ENCODE assay signal across 1 cellular context in the genomic region with DNA sequence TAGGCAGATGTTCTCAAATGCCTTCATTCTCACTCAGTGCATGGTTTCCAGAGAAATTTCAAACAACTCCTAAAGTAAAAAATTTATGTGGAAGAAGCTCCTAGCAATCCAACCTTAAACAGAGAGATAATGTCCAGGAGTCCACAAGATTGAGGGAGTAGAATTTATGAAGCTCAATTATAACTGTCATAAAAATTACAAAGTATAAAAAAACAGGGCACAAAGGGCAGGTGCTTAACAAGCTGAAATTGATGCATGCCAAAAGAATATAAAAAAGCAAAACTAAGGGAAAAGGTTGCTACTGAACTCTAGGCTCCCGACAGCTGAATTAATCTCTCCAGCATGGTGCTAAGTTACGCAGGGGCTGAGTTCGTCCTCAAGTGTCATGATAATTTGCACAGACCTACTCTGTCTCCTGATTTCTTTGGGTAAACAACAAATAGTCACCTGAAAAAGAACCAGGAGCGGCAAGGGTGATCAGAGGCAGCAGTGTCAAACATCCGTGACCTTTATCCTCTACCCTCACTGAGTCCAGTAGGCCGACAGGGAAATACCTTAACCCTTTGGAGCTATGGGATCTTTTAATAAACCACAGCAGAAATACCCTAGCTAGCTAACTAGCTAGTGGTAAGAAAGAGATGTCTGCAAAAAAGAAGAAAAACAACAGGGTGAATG.
A peak's percentile ranks its signal among the peaks of the same experiment; 100 is the strongest.
TF ChIP-seq lines count a peak whose summit lies in the region.

No MANE protein-coding gene starts in this region.

TF ChIP-seq in HepG2, 621 proteins besides CTCF, POLR2A, EP300 and RAD21 (continued from another document and continues in another):
- TF ChIP-seq PAWR (CRISPR knock-in tag; IDR thresholded peaks at IDR 0.05; ENCODE audit: borderline replicate concordance), result no peak
- no peak for TF ChIP-seq NFE2 (CRISPR knock-in tag; IDR thresholded peaks at IDR 0.05)
- no peak for TF ChIP-seq ZNF496 (CRISPR knock-in tag; IDR thresholded peaks at IDR 0.05; ENCODE audit: insufficient replicate concordance)
- no peak for TF ChIP-seq ZNF282 (IDR thresholded peaks at IDR 0.05; ENCODE audit: partially characterized antibody)
- peak; percentile 78 for TF ChIP-seq ZMYM3 (CRISPR knock-in tag; IDR thresholded peaks at IDR 0.05)
- TF ChIP-seq RBM22 (optimal IDR thresholded peaks at IDR 0.05; ENCODE audit: low read length), result no peak
- peak; percentile 52; the same call in 1 of the 2 replicates for TF ChIP-seq ESRRA (CRISPR knock-in tag; IDR thresholded peaks at IDR 0.05; ENCODE audit: low read depth)
- TF ChIP-seq ZNF629 (CRISPR knock-in tag; conservative IDR thresholded peaks at IDR 0.05), result no peak
- no peak for TF ChIP-seq SKI (IDR thresholded peaks at IDR 0.05; ENCODE audit: partially characterized antibody)
- TF ChIP-seq ZNF572 (CRISPR knock-in tag; IDR thresholded peaks at IDR 0.05), result no peak
- no peak for TF ChIP-seq NFYC (CRISPR knock-in tag; IDR thresholded peaks at IDR 0.05)
- TF ChIP-seq ZNF121 (CRISPR knock-in tag; IDR thresholded peaks at IDR 0.05), result no peak
- TF ChIP-seq BRCA1 (CRISPR knock-in tag; IDR thresholded peaks at IDR 0.05), result no peak
- TF ChIP-seq ISL2 (CRISPR knock-in tag; IDR thresholded peaks at IDR 0.05), result peak; percentile 81
- peak; percentile 51 for TF ChIP-seq POGZ (CRISPR knock-in tag; IDR thresholded peaks at IDR 0.05)
- TF ChIP-seq, protein P1, sequence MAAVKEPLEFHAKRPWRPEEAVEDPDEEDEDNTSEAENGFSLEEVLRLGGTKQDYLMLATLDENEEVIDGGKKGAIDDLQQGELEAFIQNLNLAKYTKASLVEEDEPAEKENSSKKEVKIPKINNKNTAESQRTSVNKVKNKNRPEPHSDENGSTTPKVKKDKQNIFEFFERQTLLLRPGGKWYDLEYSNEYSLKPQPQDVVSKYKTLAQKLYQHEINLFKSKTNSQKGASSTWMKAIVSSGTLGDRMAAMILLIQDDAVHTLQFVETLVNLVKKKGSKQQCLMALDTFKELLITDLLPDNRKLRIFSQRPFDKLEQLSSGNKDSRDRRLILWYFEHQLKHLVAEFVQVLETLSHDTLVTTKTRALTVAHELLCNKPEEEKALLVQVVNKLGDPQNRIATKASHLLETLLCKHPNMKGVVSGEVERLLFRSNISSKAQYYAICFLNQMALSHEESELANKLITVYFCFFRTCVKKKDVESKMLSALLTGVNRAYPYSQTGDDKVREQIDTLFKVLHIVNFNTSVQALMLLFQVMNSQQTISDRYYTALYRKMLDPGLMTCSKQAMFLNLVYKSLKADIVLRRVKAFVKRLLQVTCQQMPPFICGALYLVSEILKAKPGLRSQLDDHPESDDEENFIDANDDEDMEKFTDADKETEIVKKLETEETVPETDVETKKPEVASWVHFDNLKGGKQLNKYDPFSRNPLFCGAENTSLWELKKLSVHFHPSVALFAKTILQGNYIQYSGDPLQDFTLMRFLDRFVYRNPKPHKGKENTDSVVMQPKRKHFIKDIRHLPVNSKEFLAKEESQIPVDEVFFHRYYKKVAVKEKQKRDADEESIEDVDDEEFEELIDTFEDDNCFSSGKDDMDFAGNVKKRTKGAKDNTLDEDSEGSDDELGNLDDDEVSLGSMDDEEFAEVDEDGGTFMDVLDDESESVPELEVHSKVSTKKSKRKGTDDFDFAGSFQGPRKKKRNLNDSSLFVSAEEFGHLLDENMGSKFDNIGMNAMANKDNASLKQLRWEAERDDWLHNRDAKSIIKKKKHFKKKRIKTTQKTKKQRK (IDR thresholded peaks at IDR 0.05; ENCODE audit: low read length), result no peak
- TF ChIP-seq MAZ (IDR thresholded peaks at IDR 0.05; ENCODE audit: borderline replicate concordance, low read depth, low read length), result no peak
- no peak for TF ChIP-seq MAZ (CRISPR knock-in tag; IDR thresholded peaks at IDR 0.05; ENCODE audit: low read depth)
- peak; percentile 37; the same call in 1 of the 2 replicates for TF ChIP-seq ZBTB7B (CRISPR knock-in tag; IDR thresholded peaks at IDR 0.05)
- no peak for TF ChIP-seq ZSCAN12 (CRISPR knock-in tag; IDR thresholded peaks at IDR 0.05)
- TF ChIP-seq GFI1 (CRISPR knock-in tag; IDR thresholded peaks at IDR 0.05; ENCODE audit: borderline replicate concordance), result peak; percentile 87; the same call in 1 of the 2 replicates
- TF ChIP-seq, protein P2, sequence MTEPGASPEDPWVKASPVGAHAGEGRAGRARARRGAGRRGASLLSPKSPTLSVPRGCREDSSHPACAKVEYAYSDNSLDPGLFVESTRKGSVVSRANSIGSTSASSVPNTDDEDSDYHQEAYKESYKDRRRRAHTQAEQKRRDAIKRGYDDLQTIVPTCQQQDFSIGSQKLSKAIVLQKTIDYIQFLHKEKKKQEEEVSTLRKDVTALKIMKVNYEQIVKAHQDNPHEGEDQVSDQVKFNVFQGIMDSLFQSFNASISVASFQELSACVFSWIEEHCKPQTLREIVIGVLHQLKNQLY (CRISPR knock-in tag; IDR thresholded peaks at IDR 0.05), result 0 out of 2 replicates have a peak, but pooled peaks have one; percentile 48
- TF ChIP-seq, protein P3, sequence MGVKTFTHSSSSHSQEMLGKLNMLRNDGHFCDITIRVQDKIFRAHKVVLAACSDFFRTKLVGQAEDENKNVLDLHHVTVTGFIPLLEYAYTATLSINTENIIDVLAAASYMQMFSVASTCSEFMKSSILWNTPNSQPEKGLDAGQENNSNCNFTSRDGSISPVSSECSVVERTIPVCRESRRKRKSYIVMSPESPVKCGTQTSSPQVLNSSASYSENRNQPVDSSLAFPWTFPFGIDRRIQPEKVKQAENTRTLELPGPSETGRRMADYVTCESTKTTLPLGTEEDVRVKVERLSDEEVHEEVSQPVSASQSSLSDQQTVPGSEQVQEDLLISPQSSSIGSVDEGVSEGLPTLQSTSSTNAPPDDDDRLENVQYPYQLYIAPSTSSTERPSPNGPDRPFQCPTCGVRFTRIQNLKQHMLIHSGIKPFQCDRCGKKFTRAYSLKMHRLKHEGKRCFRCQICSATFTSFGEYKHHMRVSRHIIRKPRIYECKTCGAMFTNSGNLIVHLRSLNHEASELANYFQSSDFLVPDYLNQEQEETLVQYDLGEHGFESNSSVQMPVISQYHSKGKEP (CRISPR knock-in tag; IDR thresholded peaks at IDR 0.05), result no peak
- peak; percentile 58; the same call in 1 of the 2 replicates for TF ChIP-seq MIER3 (CRISPR knock-in tag; IDR thresholded peaks at IDR 0.05; ENCODE audit: borderline replicate concordance)
- no peak for TF ChIP-seq ZNF382 (CRISPR knock-in tag; IDR thresholded peaks at IDR 0.05; ENCODE audit: borderline replicate concordance)
- TF ChIP-seq RNF2 (conservative IDR thresholded peaks at IDR 0.05; ENCODE audit: low read depth), result no peak
- TF ChIP-seq ZFP82 (CRISPR knock-in tag; IDR thresholded peaks at IDR 0.05; ENCODE audit: borderline replicate concordance), result no peak
- no peak for TF ChIP-seq CBFB (CRISPR knock-in tag; IDR thresholded peaks at IDR 0.05)
- TF ChIP-seq, protein P4, sequence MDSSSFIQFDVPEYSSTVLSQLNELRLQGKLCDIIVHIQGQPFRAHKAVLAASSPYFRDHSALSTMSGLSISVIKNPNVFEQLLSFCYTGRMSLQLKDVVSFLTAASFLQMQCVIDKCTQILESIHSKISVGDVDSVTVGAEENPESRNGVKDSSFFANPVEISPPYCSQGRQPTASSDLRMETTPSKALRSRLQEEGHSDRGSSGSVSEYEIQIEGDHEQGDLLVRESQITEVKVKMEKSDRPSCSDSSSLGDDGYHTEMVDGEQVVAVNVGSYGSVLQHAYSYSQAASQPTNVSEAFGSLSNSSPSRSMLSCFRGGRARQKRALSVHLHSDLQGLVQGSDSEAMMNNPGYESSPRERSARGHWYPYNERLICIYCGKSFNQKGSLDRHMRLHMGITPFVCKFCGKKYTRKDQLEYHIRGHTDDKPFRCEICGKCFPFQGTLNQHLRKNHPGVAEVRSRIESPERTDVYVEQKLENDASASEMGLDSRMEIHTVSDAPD (CRISPR knock-in tag; IDR thresholded peaks at IDR 0.05), result no peak
- TF ChIP-seq MZF1 (CRISPR knock-in tag; IDR thresholded peaks at IDR 0.05; ENCODE audit: borderline replicate concordance), result no peak
- TF ChIP-seq ZZZ3 (CRISPR knock-in tag; IDR thresholded peaks at IDR 0.05; ENCODE audit: borderline replicate concordance), result no peak
- TF ChIP-seq, protein P5, sequence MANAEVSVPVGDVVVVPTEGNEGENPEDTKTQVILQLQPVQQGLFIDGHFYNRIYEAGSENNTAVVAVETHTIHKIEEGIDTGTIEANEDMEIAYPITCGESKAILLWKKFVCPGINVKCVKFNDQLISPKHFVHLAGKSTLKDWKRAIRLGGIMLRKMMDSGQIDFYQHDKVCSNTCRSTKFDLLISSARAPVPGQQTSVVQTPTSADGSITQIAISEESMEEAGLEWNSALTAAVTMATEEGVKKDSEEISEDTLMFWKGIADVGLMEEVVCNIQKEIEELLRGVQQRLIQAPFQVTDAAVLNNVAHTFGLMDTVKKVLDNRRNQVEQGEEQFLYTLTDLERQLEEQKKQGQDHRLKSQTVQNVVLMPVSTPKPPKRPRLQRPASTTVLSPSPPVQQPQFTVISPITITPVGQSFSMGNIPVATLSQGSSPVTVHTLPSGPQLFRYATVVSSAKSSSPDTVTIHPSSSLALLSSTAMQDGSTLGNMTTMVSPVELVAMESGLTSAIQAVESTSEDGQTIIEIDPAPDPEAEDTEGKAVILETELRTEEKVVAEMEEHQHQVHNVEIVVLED (CRISPR knock-in tag; IDR thresholded peaks at IDR 0.05; ENCODE audit: borderline replicate concordance), result no peak
- no peak for TF ChIP-seq FOXP1 (IDR thresholded peaks at IDR 0.05)
- peak; percentile 75 for TF ChIP-seq FOXP1 (CRISPR knock-in tag; IDR thresholded peaks at IDR 0.05)
- TF ChIP-seq TBX3 (IDR thresholded peaks at IDR 0.05; ENCODE audit: borderline replicate concordance), result peak; percentile 51; the same call in 1 of the 2 replicates
- TF ChIP-seq, protein P6, sequence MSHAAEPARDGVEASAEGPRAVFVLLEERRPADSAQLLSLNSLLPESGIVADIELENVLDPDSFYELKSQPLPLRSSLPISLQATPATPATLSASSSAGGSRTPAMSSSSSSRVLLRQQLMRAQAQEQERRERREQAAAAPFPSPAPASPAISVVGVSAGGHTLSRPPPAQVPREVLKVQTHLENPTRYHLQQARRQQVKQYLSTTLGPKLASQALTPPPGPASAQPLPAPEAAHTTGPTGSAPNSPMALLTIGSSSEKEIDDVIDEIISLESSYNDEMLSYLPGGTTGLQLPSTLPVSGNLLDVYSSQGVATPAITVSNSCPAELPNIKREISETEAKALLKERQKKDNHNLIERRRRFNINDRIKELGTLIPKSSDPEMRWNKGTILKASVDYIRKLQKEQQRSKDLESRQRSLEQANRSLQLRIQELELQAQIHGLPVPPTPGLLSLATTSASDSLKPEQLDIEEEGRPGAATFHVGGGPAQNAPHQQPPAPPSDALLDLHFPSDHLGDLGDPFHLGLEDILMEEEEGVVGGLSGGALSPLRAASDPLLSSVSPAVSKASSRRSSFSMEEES (CRISPR knock-in tag; IDR thresholded peaks at IDR 0.05), result peak; percentile 91
- TF ChIP-seq PITX1 (CRISPR knock-in tag; IDR thresholded peaks at IDR 0.05), result peak; percentile 69; the same call in 1 of the 2 replicates
- TF ChIP-seq ZMYM4 (CRISPR knock-in tag; IDR thresholded peaks at IDR 0.05), result peak; percentile 84
- TF ChIP-seq PTBP1 (IDR thresholded peaks at IDR 0.05; ENCODE audit: low read depth, low read length, poor library complexity, severe bottlenecking), result no peak
- no peak for TF ChIP-seq RBAK (CRISPR knock-in tag; IDR thresholded peaks at IDR 0.05)
- TF ChIP-seq, protein P7, sequence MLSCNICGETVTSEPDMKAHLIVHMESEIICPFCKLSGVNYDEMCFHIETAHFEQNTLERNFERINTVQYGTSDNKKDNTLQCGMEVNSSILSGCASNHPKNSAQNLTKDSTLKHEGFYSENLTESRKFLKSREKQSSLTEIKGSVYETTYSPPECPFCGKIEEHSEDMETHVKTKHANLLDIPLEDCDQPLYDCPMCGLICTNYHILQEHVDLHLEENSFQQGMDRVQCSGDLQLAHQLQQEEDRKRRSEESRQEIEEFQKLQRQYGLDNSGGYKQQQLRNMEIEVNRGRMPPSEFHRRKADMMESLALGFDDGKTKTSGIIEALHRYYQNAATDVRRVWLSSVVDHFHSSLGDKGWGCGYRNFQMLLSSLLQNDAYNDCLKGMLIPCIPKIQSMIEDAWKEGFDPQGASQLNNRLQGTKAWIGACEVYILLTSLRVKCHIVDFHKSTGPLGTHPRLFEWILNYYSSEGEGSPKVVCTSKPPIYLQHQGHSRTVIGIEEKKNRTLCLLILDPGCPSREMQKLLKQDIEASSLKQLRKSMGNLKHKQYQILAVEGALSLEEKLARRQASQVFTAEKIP (CRISPR knock-in tag; IDR thresholded peaks at IDR 0.05; ENCODE audit: borderline replicate concordance), result no peak
- TF ChIP-seq SP140L (CRISPR knock-in tag; IDR thresholded peaks at IDR 0.05; ENCODE audit: borderline replicate concordance), result 0 out of 2 replicates have a peak, but pooled peaks have one; percentile 37
- TF ChIP-seq, protein P8, sequence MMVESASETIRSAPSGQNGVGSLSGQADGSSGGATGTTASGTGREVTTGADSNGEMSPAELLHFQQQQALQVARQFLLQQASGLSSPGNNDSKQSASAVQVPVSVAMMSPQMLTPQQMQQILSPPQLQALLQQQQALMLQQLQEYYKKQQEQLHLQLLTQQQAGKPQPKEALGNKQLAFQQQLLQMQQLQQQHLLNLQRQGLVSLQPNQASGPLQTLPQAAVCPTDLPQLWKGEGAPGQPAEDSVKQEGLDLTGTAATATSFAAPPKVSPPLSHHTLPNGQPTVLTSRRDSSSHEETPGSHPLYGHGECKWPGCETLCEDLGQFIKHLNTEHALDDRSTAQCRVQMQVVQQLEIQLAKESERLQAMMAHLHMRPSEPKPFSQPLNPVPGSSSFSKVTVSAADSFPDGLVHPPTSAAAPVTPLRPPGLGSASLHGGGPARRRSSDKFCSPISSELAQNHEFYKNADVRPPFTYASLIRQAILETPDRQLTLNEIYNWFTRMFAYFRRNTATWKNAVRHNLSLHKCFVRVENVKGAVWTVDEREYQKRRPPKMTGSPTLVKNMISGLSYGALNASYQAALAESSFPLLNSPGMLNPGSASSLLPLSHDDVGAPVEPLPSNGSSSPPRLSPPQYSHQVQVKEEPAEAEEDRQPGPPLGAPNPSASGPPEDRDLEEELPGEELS (CRISPR knock-in tag; IDR thresholded peaks at IDR 0.05), result peak; percentile 87
- TF ChIP-seq, protein P9, sequence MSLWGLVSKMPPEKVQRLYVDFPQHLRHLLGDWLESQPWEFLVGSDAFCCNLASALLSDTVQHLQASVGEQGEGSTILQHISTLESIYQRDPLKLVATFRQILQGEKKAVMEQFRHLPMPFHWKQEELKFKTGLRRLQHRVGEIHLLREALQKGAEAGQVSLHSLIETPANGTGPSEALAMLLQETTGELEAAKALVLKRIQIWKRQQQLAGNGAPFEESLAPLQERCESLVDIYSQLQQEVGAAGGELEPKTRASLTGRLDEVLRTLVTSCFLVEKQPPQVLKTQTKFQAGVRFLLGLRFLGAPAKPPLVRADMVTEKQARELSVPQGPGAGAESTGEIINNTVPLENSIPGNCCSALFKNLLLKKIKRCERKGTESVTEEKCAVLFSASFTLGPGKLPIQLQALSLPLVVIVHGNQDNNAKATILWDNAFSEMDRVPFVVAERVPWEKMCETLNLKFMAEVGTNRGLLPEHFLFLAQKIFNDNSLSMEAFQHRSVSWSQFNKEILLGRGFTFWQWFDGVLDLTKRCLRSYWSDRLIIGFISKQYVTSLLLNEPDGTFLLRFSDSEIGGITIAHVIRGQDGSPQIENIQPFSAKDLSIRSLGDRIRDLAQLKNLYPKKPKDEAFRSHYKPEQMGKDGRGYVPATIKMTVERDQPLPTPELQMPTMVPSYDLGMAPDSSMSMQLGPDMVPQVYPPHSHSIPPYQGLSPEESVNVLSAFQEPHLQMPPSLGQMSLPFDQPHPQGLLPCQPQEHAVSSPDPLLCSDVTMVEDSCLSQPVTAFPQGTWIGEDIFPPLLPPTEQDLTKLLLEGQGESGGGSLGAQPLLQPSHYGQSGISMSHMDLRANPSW (CRISPR knock-in tag; IDR thresholded peaks at IDR 0.05; ENCODE audit: borderline replicate concordance), result no peak
- no peak for TF ChIP-seq JUN (CRISPR knock-in tag; IDR thresholded peaks at IDR 0.05)
- no peak for TF ChIP-seq ZNF841 (CRISPR knock-in tag; IDR thresholded peaks at IDR 0.05; ENCODE audit: borderline replicate concordance)
- peak; percentile 94 for TF ChIP-seq TBX2 (CRISPR knock-in tag; IDR thresholded peaks at IDR 0.05; ENCODE audit: borderline replicate concordance)
